Comparison of ENCODE assay signal across 8 cellular contexts in the genomic region with DNA sequence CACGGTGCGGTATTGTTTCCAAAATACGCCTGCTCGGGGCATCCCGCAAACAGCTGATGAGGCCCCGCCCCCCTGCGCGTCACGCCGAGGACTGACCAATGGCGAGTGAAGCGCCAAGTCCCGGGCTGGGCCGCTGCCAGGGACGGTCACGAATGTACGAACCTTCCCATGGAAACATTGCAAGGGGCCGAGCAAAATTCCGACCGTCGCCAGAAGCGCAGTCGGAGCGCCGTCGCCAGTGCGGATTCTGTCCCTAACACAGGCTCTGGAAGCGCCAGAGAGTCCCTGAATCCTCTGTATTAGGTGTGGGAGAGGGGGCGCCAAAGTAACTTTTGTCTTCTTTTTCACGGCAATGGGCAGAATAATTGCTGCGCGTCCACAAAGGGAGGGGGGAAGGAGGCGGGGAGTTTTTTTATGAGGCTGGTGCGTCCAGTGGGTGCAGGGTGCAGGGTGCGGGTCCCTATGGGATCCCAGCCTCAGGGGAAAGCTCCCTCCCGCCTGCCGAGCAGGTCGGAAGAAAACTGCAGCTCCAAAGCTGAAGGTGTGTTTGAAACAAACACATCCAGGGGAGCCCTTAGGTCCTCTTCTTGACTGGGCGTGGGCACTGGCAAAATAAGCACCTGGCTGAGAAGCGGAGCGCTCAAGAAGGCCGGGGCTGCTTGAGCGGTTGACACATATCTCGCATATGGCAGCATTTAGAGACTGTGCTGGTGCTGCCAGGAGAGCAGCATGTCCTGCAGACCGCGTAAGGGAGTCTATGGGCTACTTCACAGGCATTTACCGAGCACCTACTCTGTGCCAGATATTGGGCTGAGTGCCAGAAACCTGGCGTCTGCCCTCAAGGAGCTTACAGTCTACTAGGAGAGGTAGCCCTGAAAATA. TPM values are rescaled to one million over a fixed set of nuclear protein-coding genes. Genes with fewer than 3 reads are reported as not detected.
DNase-seq lines count a peak whose midpoint lies in the region; ATAC-seq and TF ChIP-seq lines count a peak whose summit lies in the region.

Gene BMF, minus strand, starts transcription at position 25 of the 881 bp plus-strand sequence. CDS start 2,793 bp downstream, outside the sequence.

- H3K27me3 ChIP-seq in adrenal gland (no peaks in the 10 kb centered on the region), left ventricle myocardium inferior (ENCODE audit: low read depth) (peaks cover 13% of the 10 kb centered on the region)

- peak within 1 kb of the TSS; percentile 98 for H3K27ac Mint-ChIP-seq in progenitor cell of endocrine pancreas

- no peaks in the 10 kb centered on the region for H3K36me3 ChIP-seq in adrenal gland (replicated peaks in 1 of 2)
- no peaks in the 10 kb centered on the region for H3K36me3 ChIP-seq in left ventricle myocardium inferior
- no peaks in the 10 kb centered on the region for H3K36me3 ChIP-seq in urinary bladder (ENCODE audit: insufficient read depth)

- peaks cover 6% of the 10 kb centered on the region for H3K36me3 Mint-ChIP-seq in progenitor cell of endocrine pancreas (ENCODE audit: insufficient read depth)

- peak; percentile 55 for ATAC-seq in HG02840 (IDR thresholded peaks at IDR 0.05; ENCODE audit: low FRiP score, unreplicated experiment)

- peaks cover 6 to 37% of the 10 kb centered on the region in 2 donors for H3K4me1 ChIP-seq in adrenal gland (replicated peaks in 1 of 2)
- peaks cover 50% of the 10 kb centered on the region for H3K4me1 ChIP-seq in left ventricle myocardium inferior
- peaks cover 3% of the 10 kb centered on the region for H3K4me1 ChIP-seq in urinary bladder (ENCODE audit: insufficient read depth)

- H3K9me3 ChIP-seq in adrenal gland (replicated peaks in 1 of 3), result no peaks in the 10 kb centered on the region
- H3K9me3 ChIP-seq in left ventricle myocardium inferior (replicated peaks), result no peaks in the 10 kb centered on the region

- H3K9me3 Mint-ChIP-seq in progenitor cell of endocrine pancreas (ENCODE audit: low read depth), result no peaks in the 10 kb centered on the region

- H3K27ac ChIP-seq in adrenal gland (peak within 1 kb of the TSS in 4 of 5 donors; percentile 16 to 80 (median 79)), left ventricle myocardium inferior (replicated peaks) (peak within 1 kb of the TSS; percentile 86), urinary bladder (ENCODE audit: low read depth) (peak within 1 kb of the TSS; percentile 90)

- WGBS in adrenal gland, 4 donors, result 5 to 10% (median 7%) methylated on average over 29 to 48 of the region's 48 CpGs
- WGBS in urinary bladder, result 4% methylated on average over 48 of the region's 48 CpGs

- no peaks in the 10 kb centered on the region for H3K27me3 Mint-ChIP-seq in progenitor cell of endocrine pancreas

- TF ChIP-seq CTCF in GM12874 (IDR thresholded peaks at IDR 0.05; ENCODE audit: insufficient read depth, low read depth, low read length) (0 out of 2 replicates have a peak, but pooled peaks have one; percentile 23), adrenal gland (IDR thresholded peaks at IDR 0.05) (peak in 4 of 6 experiments; percentile 1 to 24 (median 12)), left ventricle myocardium inferior (IDR thresholded peaks at IDR 0.05; ENCODE audit: borderline replicate concordance) (peak; percentile 42), progenitor cell of endocrine pancreas (IDR thresholded peaks at IDR 0.05; ENCODE audit: unreplicated experiment) (peak; percentile 52)

- H3K4me3 ChIP-seq in adrenal gland (peak within 1 kb of the TSS in 3 of 4 donors; percentile 28 to 93 (median 90)), left ventricle myocardium inferior (peak within 1 kb of the TSS; percentile 89), urinary bladder (ENCODE audit: low read depth, low read length) (peak within 1 kb of the TSS; percentile 94)

- H3K4me3 Mint-ChIP-seq in progenitor cell of endocrine pancreas (ENCODE audit: low read depth), result peak within 1 kb of the TSS; percentile 95

- intact Hi-C loops in adrenal gland (cut with DNase I), result no loop called here
- intact Hi-C loops in left ventricle myocardium inferior (cut with micrococcal nuclease), result loop anchor here (10.0 kb wide), 1 partner anchor 64 kb away; no protein-coding TSS in a partner anchor

- DNase-seq in NCI-H1436 treated with DMSO at 0.1 percent for 48 hours (lab: John Stamatoyannopoulos, UW) (peak; percentile 92), T follicular helper cell (ENCODE audit: low read depth) (peak; percentile 92), adrenal gland (peak; percentile 99 to 100 (median 100)), left ventricle myocardium inferior (peak; percentile 100), progenitor cell of endocrine pancreas (ENCODE audit: low spot score, unreplicated experiment) (peak; percentile 98)

- peaks cover 50% of the 10 kb centered on the region for H3K4me1 Mint-ChIP-seq in progenitor cell of endocrine pancreas (ENCODE audit: low read depth)

- TF ChIP-seq POLR2A in adrenal gland (IDR thresholded peaks at IDR 0.05), result no peak

RNA-seq across cellular contexts. Expression of gene BMF, which starts in this region (rescaled TPM):
- total RNA-seq in adrenal gland, result 10 to 100 TPM in 3 of 8 donors, 1 to 10 TPM in 5; 4.8 to 12.8 (median 7.7) TPM
- 1 to 10 TPM; 1.3 to 9.3 (median 2.5) TPM for polyA plus RNA-seq in adrenal gland
- 3.1 TPM for total RNA-seq in left ventricle myocardium inferior
- 128 and 129 TPM in 2 replicates for total RNA-seq in progenitor cell of endocrine pancreas
- total RNA-seq in urinary bladder, result 10.8 TPM
- polyA plus RNA-seq in urinary bladder, result 7.8 TPM

Comparison
In these comparisons a context has a peak if more than half of its experiments do, and no peak if none do; other contexts are left out.
1. Peak in every context shown above with its lines: DNase-seq, ATAC-seq, H3K4me3 ChIP-seq and H3K27ac ChIP-seq.